In the genomic region with DNA sequence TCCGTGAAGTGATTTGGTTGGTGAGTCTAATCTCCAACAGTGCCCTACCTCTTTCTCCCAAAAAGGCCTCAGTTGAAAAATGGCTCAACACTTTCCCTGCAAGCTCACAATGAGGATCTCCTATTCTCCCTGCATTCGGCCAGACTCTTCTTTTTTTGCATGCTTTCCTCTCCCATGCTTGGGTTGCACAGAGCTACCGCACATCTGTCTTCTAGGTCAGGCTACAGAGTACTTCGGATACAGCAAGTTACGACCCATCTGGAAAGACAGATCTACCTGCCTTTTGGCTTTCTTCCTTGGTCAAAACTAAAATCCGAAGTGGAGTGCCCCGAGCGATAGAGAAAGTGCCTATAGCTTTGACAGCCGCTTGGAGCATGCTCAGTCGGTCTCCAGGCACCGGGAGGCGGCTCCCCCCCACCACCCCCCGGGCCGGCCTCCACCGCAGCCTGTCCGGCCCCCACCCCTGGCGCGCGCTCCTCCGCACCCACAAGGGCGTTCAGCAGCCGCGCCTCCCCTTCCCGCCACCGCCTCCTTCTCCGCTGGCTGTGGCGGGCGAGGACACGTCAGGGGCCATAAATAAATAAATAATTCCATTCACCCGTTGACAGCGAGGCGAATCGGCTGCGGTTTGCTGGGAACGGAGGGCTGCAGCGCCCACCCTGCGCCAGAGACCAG, we compare ENCODE assay signal across 8 cellular contexts. TPM values are rescaled to one million over a fixed set of nuclear protein-coding genes. Genes with fewer than 3 reads are reported as not detected.
A peak's percentile ranks its signal among the peaks of the same experiment; 100 is the strongest.
DNase-seq lines count a peak whose midpoint lies in the region; ATAC-seq and TF ChIP-seq lines count a peak whose summit lies in the region.

A gene with protein sequence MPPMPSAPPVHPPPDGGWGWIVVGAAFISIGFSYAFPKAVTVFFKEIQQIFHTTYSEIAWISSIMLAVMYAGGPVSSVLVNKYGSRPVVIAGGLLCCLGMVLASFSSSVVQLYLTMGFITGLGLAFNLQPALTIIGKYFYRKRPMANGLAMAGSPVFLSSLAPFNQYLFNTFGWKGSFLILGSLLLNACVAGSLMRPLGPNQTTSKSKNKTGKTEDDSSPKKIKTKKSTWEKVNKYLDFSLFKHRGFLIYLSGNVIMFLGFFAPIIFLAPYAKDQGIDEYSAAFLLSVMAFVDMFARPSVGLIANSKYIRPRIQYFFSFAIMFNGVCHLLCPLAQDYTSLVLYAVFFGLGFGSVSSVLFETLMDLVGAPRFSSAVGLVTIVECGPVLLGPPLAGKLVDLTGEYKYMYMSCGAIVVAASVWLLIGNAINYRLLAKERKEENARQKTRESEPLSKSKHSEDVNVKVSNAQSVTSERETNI (plus strand): TSS at position 473 of the 675 bp plus-strand sequence. CDS start 108,773 bp downstream, outside the sequence.

- H3K27ac ChIP-seq in A673 (ENCODE audit: low read depth, low read length, poor library complexity, severe bottlenecking) = peak within 1 kb of the TSS; percentile 50

- DNase-seq in A673 (ENCODE audit: low spot score) (peak; percentile 72), NCI-H226 (peak; percentile 94), islet precursor cell (peak; percentile 96)
- DNase-seq in activated CD4-positive, CD25-positive, alpha-beta regulatory T cell treated with anti-CD3 and anti-CD28 coated beads, Interleukin-2, amount 50 U/mL, for 16 hours (ENCODE audit: low read depth, low spot score) = peak; percentile 61
- DNase-seq in central memory CD4-positive, alpha-beta T cell = peak; percentile 80
- peak; percentile 80 for DNase-seq in stimulated activated CD4-positive, alpha-beta T cell treated with anti-CD3 and anti-CD28 coated beads, Interleukin-12 subunit alpha, Interleukin-12 subunit beta, amount 100 ng/mL, for 4 hours

- ATAC-seq in GM18907 (IDR thresholded peaks at IDR 0.05; ENCODE audit: unreplicated experiment) (peak; percentile 70), HG03139 (IDR thresholded peaks at IDR 0.05; ENCODE audit: unreplicated experiment) (peak; percentile 60)

- no peaks in the 10 kb centered on the region for H3K9me3 ChIP-seq in A673 (ENCODE audit: low read depth, low read length, poor library complexity, severe bottlenecking)

- no TSS peak for BruUV-seq in A673 (replicated peaks; lab: Mats Ljungman, UMichigan)

- H3K27me3 ChIP-seq in A673 (replicated peaks; ENCODE audit: insufficient read depth, low read depth, low read length, poor library complexity) = no peaks in the 10 kb centered on the region

- intact Hi-C loops in A673 (cut with micrococcal nuclease; ENCODE audit: unreplicated experiment) = no loop called here

- CTCF ChIA-PET in A673 (lab: Charles Lee) = no interaction called here

- POLR2A ChIA-PET in A673 (lab: Charles Lee; ENCODE audit: low non-redundant PET) = no interaction called here

- no peaks in the 10 kb centered on the region for H3K36me3 ChIP-seq in A673 (ENCODE audit: insufficient read depth, low read length, poor library complexity, severe bottlenecking)

- peak within 1 kb of the TSS; percentile 54 for H3K4me3 ChIP-seq in A673 (ENCODE audit: low read depth, low read length, poor library complexity, severe bottlenecking)

- no peaks in the 10 kb centered on the region for H3K4me1 ChIP-seq in A673 (ENCODE audit: insufficient read depth, low read length, poor library complexity, severe bottlenecking)

- no peak for TF ChIP-seq CTCF in A673 (conservative IDR thresholded peaks at IDR 0.05; ENCODE audit: low read depth, low read length)

RNA-seq across cellular contexts. Expression of the gene that starts here (rescaled TPM):
- total RNA-seq in A673 (2021) = 1.9 and 2.5 TPM in 2 replicates

Comparison
In these comparisons a context has a peak if more than half of its experiments do, and no peak if none do; other contexts are left out.
1. Peak in every context shown above with its lines: DNase-seq, ATAC-seq, H3K4me3 ChIP-seq and H3K27ac ChIP-seq.